Comparison of ENCODE assay signal across 23 cellular contexts in genomic region chr5:38113880-38114279, GRCh38.
"Had no signal": no experiment of that assay in that cellular context is flagged by ENCODE, and none has a peak within 500 bp of the region (broad histone marks: within the 10 kb centered on the region; RNA-seq: fewer than 3 reads in every experiment).

No MANE protein-coding gene starts in this region.

- FAIRE-seq: colon, endothelial cell of umbilical vein, islet of Langerhans had no signal

- ATAC-seq: left lung, lower lobe of right lung, mucosa of descending colon had no signal

- H3K4me3 Mint-ChIP-seq: mesothelial cell of epicardium had no signal

- H3K27ac Mint-ChIP-seq: mesothelial cell of epicardium had no signal

- H3K36me3 ChIP-seq: esophagus squamous epithelium, gastrocnemius medialis, heart right ventricle, left lung, lower lobe of right lung had no signal

- H3K4me3 ChIP-seq: coronary artery, dorsolateral prefrontal cortex, esophagus squamous epithelium, gastrocnemius medialis, heart right ventricle, left lung, lower lobe of right lung, mucosa of descending colon had no signal

- H3K27me3 ChIP-seq: esophagus squamous epithelium, gastrocnemius medialis, heart right ventricle, left lung had no signal

- DNase-seq: dermis blood vessel endothelial cell; dorsolateral prefrontal cortex; effector CD4-positive, alpha-beta T cell; effector memory CD4-positive, alpha-beta T cell; esophagus squamous epithelium; foreskin fibroblast; foreskin melanocyte; gastrocnemius medialis; glutamatergic neuron; head of caudate nucleus; heart right ventricle; hippocampal formation; left cardiac atrium; left ventricle myocardium superior; lower lobe of right lung; mesenchymal stem cell; mucosa of descending colon had no signal

- H3K27ac ChIP-seq: coronary artery, dorsolateral prefrontal cortex, esophagus squamous epithelium, heart right ventricle, left lung, lower lobe of right lung had no signal

- H3K4me1 ChIP-seq: esophagus squamous epithelium, left lung, lower lobe of right lung had no signal

- H3K9me3 Mint-ChIP-seq: mesothelial cell of epicardium had no signal

- H3K9me3 ChIP-seq: esophagus squamous epithelium, gastrocnemius medialis, heart right ventricle, left lung, lower lobe of right lung, mucosa of descending colon had no signal

- H3K36me3 Mint-ChIP-seq: mesothelial cell of epicardium had no signal
